23 cellular contexts compared by ENCODE assay signal in the genomic region with DNA sequence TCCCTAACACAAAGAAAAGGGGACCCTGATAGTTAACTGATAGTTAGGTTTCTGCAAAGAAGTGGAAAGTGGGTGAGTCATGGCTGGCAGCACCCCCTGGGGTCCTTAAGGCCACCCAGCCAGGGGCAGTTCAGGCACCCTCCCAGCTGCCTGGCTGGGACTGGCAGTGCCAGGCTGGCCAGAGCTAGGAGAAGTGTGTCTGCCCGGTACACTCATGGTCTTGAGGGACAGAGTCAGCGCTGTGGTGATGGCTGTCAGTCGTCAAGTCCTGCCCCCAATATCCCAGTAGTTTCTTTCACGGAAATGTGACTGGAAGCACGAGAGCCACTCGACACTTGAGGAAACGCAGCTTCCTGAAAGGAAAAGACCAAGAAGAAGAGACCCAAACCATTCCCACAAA. TPM values are rescaled to one million over a fixed set of nuclear protein-coding genes. Genes with fewer than 3 reads are reported as not detected.
DNase-seq lines count a peak whose midpoint lies in the region; ATAC-seq and TF ChIP-seq lines count a peak whose summit lies in the region.
"Had no signal": no experiment of that assay in that cellular context is flagged by ENCODE, and none has a peak within 500 bp of the region (broad histone marks: within the 10 kb centered on the region; RNA-seq: fewer than 3 reads in every experiment).

No MANE protein-coding gene starts in this region.

- H3K4ac ChIP-seq in mesendoderm (ENCODE audit: low read depth, low read length), result no peak overlapping the region

- H2AK5ac ChIP-seq in mesendoderm (ENCODE audit: low read length), result no peak overlapping the region

- WGBS in body of pancreas, 2 donors, result 52 to 56% methylated on average over 7 of the region's 7 CpGs
- no CpG with 5 or more reads among the region's 7 CpGs for WGBS in mesendoderm (ENCODE audit: extremely low coverage, insufficient coverage, low lambda C conversion rate)
- 59 to 61% methylated on average over 7 of the region's 7 CpGs for WGBS in aorta, 2 donors

- DNase-seq in NCI-H69 (lab: John Stamatoyannopoulos, UW) (peak; percentile 9), body of pancreas (no peak), mesendoderm (no peak), aorta (peak; percentile 26 to 52), omental fat pad (ENCODE audit: low spot score) (no peak), nucleus accumbens (lab: John Stamatoyannopoulos, UW) (no peak)
- no peak for DNase-seq in stimulated activated CD8-positive, alpha-beta memory T cell treated with anti-CD3 and anti-CD28 coated beads, Interleukin-4, amount 100 ng/mL, for 48 hours
- DNase-seq: Caco-2; CD8-positive, alpha-beta T cell; H9; HFFc6; IMR-90; MM.1S; NCI-H2029; NCI-H446 treated with DMSO at 0.1 percent for 48 hours; NCI-H526; PC-9; Right ventricle myocardium superior had no signal

- no peak overlapping the region for H3K18ac ChIP-seq in mesendoderm (ENCODE audit: low read length)

- H3K4me1 ChIP-seq in body of pancreas (peaks cover 12% of the 10 kb centered on the region), mesendoderm (ENCODE audit: control insufficient read depth, low read depth, low read length) (no peaks in the 10 kb centered on the region), aorta (ENCODE audit: control insufficient read depth in 1 of 2, insufficient read depth in 2 of 2, low read length in 2 of 2) (no peaks in the 10 kb centered on the region)
- H3K4me1 ChIP-seq: Caco-2 had no signal

- no peak overlapping the region for H2BK15ac ChIP-seq in mesendoderm (replicated peaks; ENCODE audit: low read depth)

- peak overlapping the region in 3 of 4 donors; percentile 15 to 73 (median 68) for H3K27ac ChIP-seq in body of pancreas
- H3K27ac ChIP-seq in mesendoderm (ENCODE audit: low read depth, low read length), result no peak overlapping the region
- H3K27ac ChIP-seq in aorta (ENCODE audit: low read depth in 1 of 2, low read length in 2 of 2), result no peak overlapping the region
- H3K27ac ChIP-seq: C4-2B, KMS-11, PC-9, SJSA1 had no signal

- no peak overlapping the region for H2BK120ac ChIP-seq in mesendoderm (ENCODE audit: low read depth, low read length)

- peak overlapping the region; percentile 25 for H3K56ac ChIP-seq in mesendoderm (ENCODE audit: low read length)

- ATAC-seq in body of pancreas (peak; percentile 27), aorta (ENCODE audit: low FRiP score) (no peak), omental fat pad (ENCODE audit: low FRiP score) (no peak)
- ATAC-seq: CD8-positive, alpha-beta T cell had no signal

- H4K8ac ChIP-seq in mesendoderm (ENCODE audit: low read depth, low read length), result no peak overlapping the region

- no peaks in the 10 kb centered on the region for H3K36me3 ChIP-seq in body of pancreas (replicated peaks in 1 of 2; ENCODE audit: insufficient read depth in 1 of 2, low read depth in 2 of 2)
- H3K36me3 ChIP-seq in mesendoderm (ENCODE audit: control insufficient read depth, insufficient read depth, low read length), result no peaks in the 10 kb centered on the region
- H3K36me3 ChIP-seq in aorta (ENCODE audit: control insufficient read depth in 1 of 2, insufficient read depth in 2 of 2, low read length in 1 of 2), result no peaks in the 10 kb centered on the region
- H3K36me3 ChIP-seq: SJSA1 had no signal

- H3K27me3 ChIP-seq in body of pancreas (no peaks in the 10 kb centered on the region), mesendoderm (ENCODE audit: insufficient read depth, low read length, poor library complexity) (no peaks in the 10 kb centered on the region), aorta (ENCODE audit: control insufficient read depth in 1 of 2, insufficient read depth in 2 of 2, low read length in 1 of 2) (no peaks in the 10 kb centered on the region)
- H3K27me3 ChIP-seq: SJSA1 had no signal

- intact Hi-C loops in body of pancreas (cut with DNase I), result no loop called here
- intact Hi-C loops in aorta (cut with DNase I), result loop anchor here (2.0 kb wide), 1 partner anchor 179 kb away; the partner anchor contains the start of gene MAPK9 (in 2 of the 2)

- H3K4me3 ChIP-seq in body of pancreas (no peak overlapping the region), mesendoderm (ENCODE audit: low read length) (no peak overlapping the region), aorta (ENCODE audit: low read length in 2 of 2) (no peak overlapping the region)
- H3K4me3 ChIP-seq: GM12878, GM23338, PC-9, SJSA1 had no signal

- no peak overlapping the region for H3K4me2 ChIP-seq in mesendoderm (ENCODE audit: low read length)
- H3K4me2 ChIP-seq: GM23338, KMS-11, PC-9 had no signal

- no peak for TF ChIP-seq POLR2A in body of pancreas (IDR thresholded peaks at IDR 0.05)

- H3K9ac ChIP-seq in mesendoderm (ENCODE audit: low read length), result no peak overlapping the region
- H3K9ac ChIP-seq: KMS-11 had no signal

- H3K79me2 ChIP-seq in mesendoderm (ENCODE audit: control insufficient read depth, insufficient read depth, low read length), result no peaks in the 10 kb centered on the region

- no peak overlapping the region for H3K23ac ChIP-seq in mesendoderm (ENCODE audit: low read length)

- H4K5ac ChIP-seq in mesendoderm (ENCODE audit: low read length), result no peak overlapping the region

- TF ChIP-seq CTCF in body of pancreas (IDR thresholded peaks at IDR 0.05) (no peak), omental fat pad (IDR thresholded peaks at IDR 0.05) (no peak)

- no peaks in the 10 kb centered on the region for H3K79me1 ChIP-seq in mesendoderm (ENCODE audit: low read length)

- H2BK5ac ChIP-seq in mesendoderm (ENCODE audit: low read length), result no peak overlapping the region

- H3K9me3 ChIP-seq in body of pancreas, result no peaks in the 10 kb centered on the region
- H3K9me3 ChIP-seq in aorta (ENCODE audit: control insufficient read depth, low read length), result no peaks in the 10 kb centered on the region
- H3K9me3 ChIP-seq: Caco-2, SJSA1 had no signal

RNA-seq across cellular contexts. Expression of gene CNOT6, which starts 22.3 kb away (rescaled TPM):
- 1 to 10 TPM; 4.0 to 7.5 TPM for total RNA-seq in body of pancreas
- 21.3 TPM for polyA plus RNA-seq in mesendoderm (2013, experiment 1 of 2)
- 22.8 TPM for polyA plus RNA-seq in mesendoderm (2013, experiment 2 of 2)
- total RNA-seq in aorta, result 10 to 100 TPM; 16.4 to 17.6 TPM
- polyA plus RNA-seq in aorta, result 10 to 100 TPM in 1 of 2 donors, 1 to 10 TPM in 1; 6.2 to 12.0 TPM
- total RNA-seq in omental fat pad, result 10 to 100 TPM; 11.3 to 15.1 (median 13.2) TPM

Comparison
In these comparisons a context has a peak if more than half of its experiments do, and no peak if none do; other contexts are left out.
1. DNase-seq: peak in NCI-H69 (single experiment) and aorta (2 of 2); none in body of pancreas (0 of 4), mesendoderm (single experiment), omental fat pad (single experiment), stimulated activated CD8-positive, alpha-beta memory T cell treated with anti-CD3 and anti-CD28 coated beads, Interleukin-4, amount 100 ng/mL, for 48 hours (single experiment) and nucleus accumbens (0 of 56).
2. H3K27ac ChIP-seq: peak in body of pancreas (3 of 4); none in mesendoderm (single experiment) and aorta (0 of 2).